Comparison of ENCODE assay signal across 1 cellular context in the genomic region with DNA sequence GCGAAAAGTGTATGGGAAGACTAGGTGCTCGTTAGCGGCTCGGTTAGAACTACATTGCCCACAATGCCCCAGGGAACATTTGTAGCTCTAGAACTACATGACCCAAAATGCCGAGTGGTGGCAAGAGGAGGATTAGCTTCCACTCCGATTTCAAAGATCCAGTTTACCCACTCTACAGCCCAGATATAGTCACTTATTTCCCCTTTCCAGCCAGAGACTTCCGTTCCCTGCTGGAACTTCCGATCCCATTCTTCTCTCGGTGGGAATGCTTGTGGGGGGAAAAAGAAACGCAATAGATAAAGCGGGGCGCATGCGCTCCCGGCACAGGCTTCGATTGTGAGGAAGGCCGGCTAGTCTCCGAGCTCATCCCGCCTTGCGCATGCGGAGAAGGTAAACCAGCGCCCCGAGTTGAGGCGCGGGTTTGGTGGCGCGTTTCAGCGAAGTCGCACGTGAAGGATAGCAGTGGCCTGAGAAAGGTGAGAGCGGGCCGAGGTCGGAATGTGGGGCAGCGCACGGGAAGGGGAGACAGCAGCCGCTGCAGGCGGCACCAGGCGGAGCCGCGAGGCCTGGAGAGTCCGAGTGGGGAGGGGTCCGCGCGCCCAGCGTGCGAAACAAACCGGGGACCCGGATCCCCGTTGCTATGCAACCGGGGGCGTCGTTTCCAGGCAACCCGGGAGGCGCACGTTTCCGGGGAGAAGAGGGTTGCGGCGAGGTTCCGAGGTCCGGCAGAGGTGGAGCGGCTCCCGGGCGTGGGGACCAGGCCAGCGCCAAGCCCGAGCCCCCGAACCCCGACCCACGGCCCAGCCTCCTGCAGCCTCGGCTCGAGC.
TF ChIP-seq lines count a peak whose summit lies in the region.

A gene with protein sequence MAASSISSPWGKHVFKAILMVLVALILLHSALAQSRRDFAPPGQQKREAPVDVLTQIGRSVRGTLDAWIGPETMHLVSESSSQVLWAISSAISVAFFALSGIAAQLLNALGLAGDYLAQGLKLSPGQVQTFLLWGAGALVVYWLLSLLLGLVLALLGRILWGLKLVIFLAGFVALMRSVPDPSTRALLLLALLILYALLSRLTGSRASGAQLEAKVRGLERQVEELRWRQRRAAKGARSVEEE (plus strand): TSS at position 366 of the 827 bp plus-strand sequence. CDS start 5,536 bp downstream, outside the sequence.

TF ChIP-seq in K562, 482 proteins besides CTCF, POLR2A, EP300 and RAD21 (continued from another document and continues in another):
- TF ChIP-seq, protein P1, sequence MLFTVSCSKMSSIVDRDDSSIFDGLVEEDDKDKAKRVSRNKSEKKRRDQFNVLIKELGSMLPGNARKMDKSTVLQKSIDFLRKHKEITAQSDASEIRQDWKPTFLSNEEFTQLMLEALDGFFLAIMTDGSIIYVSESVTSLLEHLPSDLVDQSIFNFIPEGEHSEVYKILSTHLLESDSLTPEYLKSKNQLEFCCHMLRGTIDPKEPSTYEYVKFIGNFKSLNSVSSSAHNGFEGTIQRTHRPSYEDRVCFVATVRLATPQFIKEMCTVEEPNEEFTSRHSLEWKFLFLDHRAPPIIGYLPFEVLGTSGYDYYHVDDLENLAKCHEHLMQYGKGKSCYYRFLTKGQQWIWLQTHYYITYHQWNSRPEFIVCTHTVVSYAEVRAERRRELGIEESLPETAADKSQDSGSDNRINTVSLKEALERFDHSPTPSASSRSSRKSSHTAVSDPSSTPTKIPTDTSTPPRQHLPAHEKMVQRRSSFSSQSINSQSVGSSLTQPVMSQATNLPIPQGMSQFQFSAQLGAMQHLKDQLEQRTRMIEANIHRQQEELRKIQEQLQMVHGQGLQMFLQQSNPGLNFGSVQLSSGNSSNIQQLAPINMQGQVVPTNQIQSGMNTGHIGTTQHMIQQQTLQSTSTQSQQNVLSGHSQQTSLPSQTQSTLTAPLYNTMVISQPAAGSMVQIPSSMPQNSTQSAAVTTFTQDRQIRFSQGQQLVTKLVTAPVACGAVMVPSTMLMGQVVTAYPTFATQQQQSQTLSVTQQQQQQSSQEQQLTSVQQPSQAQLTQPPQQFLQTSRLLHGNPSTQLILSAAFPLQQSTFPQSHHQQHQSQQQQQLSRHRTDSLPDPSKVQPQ (CRISPR knock-in tag; IDR thresholded peaks at IDR 0.05; ENCODE audit: borderline replicate concordance) = no peak
- TF ChIP-seq, protein P2, sequence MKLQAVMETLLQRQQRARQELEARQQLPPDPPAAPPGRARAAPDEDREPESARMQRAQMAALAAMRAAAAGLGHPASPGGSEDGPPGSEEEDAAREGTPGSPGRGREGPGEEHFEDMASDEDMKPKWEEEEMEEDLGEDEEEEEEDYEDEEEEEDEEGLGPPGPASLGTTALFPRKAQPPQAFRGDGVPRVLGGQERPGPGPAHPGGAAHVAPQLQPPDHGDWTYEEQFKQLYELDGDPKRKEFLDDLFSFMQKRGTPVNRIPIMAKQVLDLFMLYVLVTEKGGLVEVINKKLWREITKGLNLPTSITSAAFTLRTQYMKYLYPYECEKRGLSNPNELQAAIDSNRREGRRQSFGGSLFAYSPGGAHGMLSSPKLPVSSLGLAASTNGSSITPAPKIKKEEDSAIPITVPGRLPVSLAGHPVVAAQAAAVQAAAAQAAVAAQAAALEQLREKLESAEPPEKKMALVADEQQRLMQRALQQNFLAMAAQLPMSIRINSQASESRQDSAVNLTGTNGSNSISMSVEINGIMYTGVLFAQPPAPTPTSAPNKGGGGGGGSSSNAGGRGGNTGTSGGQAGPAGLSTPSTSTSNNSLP (IDR thresholded peaks at IDR 0.05; ENCODE audit: borderline replicate concordance, low read depth, low read length) = no peak
- TF ChIP-seq HMG20A (CRISPR knock-in tag; conservative IDR thresholded peaks at IDR 0.05) (no peak), ZNF583 (CRISPR knock-in tag; IDR thresholded peaks at IDR 0.05) (0 out of 2 replicates have a peak, but pooled peaks have one; percentile 22), RBM39 (optimal IDR thresholded peaks at IDR 0.05; ENCODE audit: low read depth, low read length) (no peak), SREBF1 (IDR thresholded peaks at IDR 0.05; ENCODE audit: borderline replicate concordance, low read depth, low read length) (no peak), POLR2B (IDR thresholded peaks at IDR 0.05; ENCODE audit: low read depth, partially characterized antibody) (peak; percentile 76), ZNF316 (IDR thresholded peaks at IDR 0.05) (no peak), ETV6 (IDR thresholded peaks at IDR 0.05; ENCODE audit: borderline replicate concordance in 1 of 2, low read depth in 2 of 2, low read length in 1 of 2) (no peak), ETV6 (CRISPR knock-in tag; IDR thresholded peaks at IDR 0.05; ENCODE audit: borderline replicate concordance) (no peak; the same call in 1 of the 2 replicates), GATA2 (CRISPR knock-in tag; IDR thresholded peaks at IDR 0.05) (peak; percentile 45; the same call in 1 of the 2 replicates), ARHGAP35 (IDR thresholded peaks at IDR 0.05; ENCODE audit: partially characterized antibody) (no peak), ZBED1 (IDR thresholded peaks at IDR 0.05) (no peak), NFE2 (IDR thresholded peaks at IDR 0.05; ENCODE audit: low read depth) (no peak), CBX3 (IDR thresholded peaks at IDR 0.05; ENCODE audit: borderline replicate concordance in 1 of 2, low read length in 2 of 2) (peak in 1 of 2 experiments; percentile 76; a peak in 1 of 3 replicates), OTX1 (CRISPR knock-in tag; IDR thresholded peaks at IDR 0.05) (peak; percentile 76; the same call in 1 of the 2 replicates), MAFK (IDR thresholded peaks at IDR 0.05; ENCODE audit: low read length) (no peak), ZBTB7A (IDR thresholded peaks at IDR 0.05; ENCODE audit: borderline replicate concordance, control insufficient read depth, low read depth, low read length) (peak; percentile 58), ZNF57 (CRISPR knock-in tag; IDR thresholded peaks at IDR 0.05) (no peak), FOSL1 (tag; conservative IDR thresholded peaks at IDR 0.05) (no peak), POLR3G (IDR thresholded peaks at IDR 0.05; ENCODE audit: extremely low read depth, insufficient read length, insufficient replicate concordance) (no peak), ELF2 (CRISPR knock-in tag; IDR thresholded peaks at IDR 0.05) (no peak), ZNF146 (CRISPR knock-in tag; IDR thresholded peaks at IDR 0.05; ENCODE audit: unreplicated experiment) (no peak), PCBP1 (IDR thresholded peaks at IDR 0.05; ENCODE audit: low read depth, low read length, poor library complexity, severe bottlenecking) (peak; percentile 85), TEAD1 (CRISPR knock-in tag; IDR thresholded peaks at IDR 0.05) (peak in 1 of 2 experiments; percentile 85; a peak in 3 of 4 replicates), ZNF134 (CRISPR knock-in tag; conservative IDR thresholded peaks at IDR 0.05) (no peak), DPF2 (IDR thresholded peaks at IDR 0.05) (peak; percentile 50; the same call in 1 of the 2 replicates), DIDO1 (tag; IDR thresholded peaks at IDR 0.05; ENCODE audit: low read depth) (peak; percentile 90), RCOR1 (IDR thresholded peaks at IDR 0.05; ENCODE audit: borderline replicate concordance in 1 of 2, low read depth in 2 of 2, low read length in 2 of 2) (no peak), ZKSCAN8 (CRISPR knock-in tag; IDR thresholded peaks at IDR 0.05) (peak; percentile 16; the same call in 1 of the 2 replicates), NFRKB (IDR thresholded peaks at IDR 0.05; ENCODE audit: low read depth) (0 out of 2 replicates have a peak, but pooled peaks have one; percentile 29), LARP7 (IDR thresholded peaks at IDR 0.05) (no peak)
- TF ChIP-seq, protein P3, sequence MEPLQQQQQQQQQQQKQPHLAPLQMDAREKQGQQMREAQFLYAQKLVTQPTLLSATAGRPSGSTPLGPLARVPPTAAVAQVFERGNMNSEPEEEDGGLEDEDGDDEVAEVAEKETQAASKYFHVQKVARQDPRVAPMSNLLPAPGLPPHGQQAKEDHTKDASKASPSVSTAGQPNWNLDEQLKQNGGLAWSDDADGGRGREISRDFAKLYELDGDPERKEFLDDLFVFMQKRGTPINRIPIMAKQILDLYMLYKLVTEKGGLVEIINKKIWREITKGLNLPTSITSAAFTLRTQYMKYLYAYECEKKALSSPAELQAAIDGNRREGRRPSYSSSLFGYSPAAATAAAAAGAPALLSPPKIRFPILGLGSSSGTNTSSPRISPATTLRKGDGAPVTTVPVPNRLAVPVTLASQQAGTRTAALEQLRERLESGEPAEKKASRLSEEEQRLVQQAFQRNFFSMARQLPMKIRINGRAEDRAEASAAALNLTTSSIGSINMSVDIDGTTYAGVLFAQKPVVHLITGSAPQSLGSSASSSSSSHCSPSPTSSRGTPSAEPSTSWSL (CRISPR knock-in tag; IDR thresholded peaks at IDR 0.05; ENCODE audit: borderline replicate concordance) = no peak
- TF ChIP-seq, protein P4, sequence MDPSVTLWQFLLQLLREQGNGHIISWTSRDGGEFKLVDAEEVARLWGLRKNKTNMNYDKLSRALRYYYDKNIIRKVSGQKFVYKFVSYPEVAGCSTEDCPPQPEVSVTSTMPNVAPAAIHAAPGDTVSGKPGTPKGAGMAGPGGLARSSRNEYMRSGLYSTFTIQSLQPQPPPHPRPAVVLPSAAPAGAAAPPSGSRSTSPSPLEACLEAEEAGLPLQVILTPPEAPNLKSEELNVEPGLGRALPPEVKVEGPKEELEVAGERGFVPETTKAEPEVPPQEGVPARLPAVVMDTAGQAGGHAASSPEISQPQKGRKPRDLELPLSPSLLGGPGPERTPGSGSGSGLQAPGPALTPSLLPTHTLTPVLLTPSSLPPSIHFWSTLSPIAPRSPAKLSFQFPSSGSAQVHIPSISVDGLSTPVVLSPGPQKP (CRISPR knock-in tag; IDR thresholded peaks at IDR 0.05) = no peak
- TF ChIP-seq, protein P5, sequence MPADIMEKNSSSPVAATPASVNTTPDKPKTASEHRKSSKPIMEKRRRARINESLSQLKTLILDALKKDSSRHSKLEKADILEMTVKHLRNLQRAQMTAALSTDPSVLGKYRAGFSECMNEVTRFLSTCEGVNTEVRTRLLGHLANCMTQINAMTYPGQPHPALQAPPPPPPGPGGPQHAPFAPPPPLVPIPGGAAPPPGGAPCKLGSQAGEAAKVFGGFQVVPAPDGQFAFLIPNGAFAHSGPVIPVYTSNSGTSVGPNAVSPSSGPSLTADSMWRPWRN (IDR thresholded peaks at IDR 0.05; ENCODE audit: low read depth) = no peak
- TF ChIP-seq, protein P6, sequence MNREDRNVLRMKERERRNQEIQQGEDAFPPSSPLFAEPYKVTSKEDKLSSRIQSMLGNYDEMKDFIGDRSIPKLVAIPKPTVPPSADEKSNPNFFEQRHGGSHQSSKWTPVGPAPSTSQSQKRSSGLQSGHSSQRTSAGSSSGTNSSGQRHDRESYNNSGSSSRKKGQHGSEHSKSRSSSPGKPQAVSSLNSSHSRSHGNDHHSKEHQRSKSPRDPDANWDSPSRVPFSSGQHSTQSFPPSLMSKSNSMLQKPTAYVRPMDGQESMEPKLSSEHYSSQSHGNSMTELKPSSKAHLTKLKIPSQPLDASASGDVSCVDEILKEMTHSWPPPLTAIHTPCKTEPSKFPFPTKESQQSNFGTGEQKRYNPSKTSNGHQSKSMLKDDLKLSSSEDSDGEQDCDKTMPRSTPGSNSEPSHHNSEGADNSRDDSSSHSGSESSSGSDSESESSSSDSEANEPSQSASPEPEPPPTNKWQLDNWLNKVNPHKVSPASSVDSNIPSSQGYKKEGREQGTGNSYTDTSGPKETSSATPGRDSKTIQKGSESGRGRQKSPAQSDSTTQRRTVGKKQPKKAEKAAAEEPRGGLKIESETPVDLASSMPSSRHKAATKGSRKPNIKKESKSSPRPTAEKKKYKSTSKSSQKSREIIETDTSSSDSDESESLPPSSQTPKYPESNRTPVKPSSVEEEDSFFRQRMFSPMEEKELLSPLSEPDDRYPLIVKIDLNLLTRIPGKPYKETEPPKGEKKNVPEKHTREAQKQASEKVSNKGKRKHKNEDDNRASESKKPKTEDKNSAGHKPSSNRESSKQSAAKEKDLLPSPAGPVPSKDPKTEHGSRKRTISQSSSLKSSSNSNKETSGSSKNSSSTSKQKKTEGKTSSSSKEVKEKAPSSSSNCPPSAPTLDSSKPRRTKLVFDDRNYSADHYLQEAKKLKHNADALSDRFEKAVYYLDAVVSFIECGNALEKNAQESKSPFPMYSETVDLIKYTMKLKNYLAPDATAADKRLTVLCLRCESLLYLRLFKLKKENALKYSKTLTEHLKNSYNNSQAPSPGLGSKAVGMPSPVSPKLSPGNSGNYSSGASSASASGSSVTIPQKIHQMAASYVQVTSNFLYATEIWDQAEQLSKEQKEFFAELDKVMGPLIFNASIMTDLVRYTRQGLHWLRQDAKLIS (CRISPR knock-in tag; IDR thresholded peaks at IDR 0.05) = 0 out of 2 replicates have a peak, but pooled peaks have one; percentile 73
- TF ChIP-seq, protein P7, sequence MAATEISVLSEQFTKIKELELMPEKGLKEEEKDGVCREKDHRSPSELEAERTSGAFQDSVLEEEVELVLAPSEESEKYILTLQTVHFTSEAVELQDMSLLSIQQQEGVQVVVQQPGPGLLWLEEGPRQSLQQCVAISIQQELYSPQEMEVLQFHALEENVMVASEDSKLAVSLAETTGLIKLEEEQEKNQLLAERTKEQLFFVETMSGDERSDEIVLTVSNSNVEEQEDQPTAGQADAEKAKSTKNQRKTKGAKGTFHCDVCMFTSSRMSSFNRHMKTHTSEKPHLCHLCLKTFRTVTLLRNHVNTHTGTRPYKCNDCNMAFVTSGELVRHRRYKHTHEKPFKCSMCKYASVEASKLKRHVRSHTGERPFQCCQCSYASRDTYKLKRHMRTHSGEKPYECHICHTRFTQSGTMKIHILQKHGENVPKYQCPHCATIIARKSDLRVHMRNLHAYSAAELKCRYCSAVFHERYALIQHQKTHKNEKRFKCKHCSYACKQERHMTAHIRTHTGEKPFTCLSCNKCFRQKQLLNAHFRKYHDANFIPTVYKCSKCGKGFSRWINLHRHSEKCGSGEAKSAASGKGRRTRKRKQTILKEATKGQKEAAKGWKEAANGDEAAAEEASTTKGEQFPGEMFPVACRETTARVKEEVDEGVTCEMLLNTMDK (IDR thresholded peaks at IDR 0.05; ENCODE audit: borderline replicate concordance, insufficient read depth, low read depth, low read length, poor library complexity, severe bottlenecking) = no peak
- TF ChIP-seq, protein P8, sequence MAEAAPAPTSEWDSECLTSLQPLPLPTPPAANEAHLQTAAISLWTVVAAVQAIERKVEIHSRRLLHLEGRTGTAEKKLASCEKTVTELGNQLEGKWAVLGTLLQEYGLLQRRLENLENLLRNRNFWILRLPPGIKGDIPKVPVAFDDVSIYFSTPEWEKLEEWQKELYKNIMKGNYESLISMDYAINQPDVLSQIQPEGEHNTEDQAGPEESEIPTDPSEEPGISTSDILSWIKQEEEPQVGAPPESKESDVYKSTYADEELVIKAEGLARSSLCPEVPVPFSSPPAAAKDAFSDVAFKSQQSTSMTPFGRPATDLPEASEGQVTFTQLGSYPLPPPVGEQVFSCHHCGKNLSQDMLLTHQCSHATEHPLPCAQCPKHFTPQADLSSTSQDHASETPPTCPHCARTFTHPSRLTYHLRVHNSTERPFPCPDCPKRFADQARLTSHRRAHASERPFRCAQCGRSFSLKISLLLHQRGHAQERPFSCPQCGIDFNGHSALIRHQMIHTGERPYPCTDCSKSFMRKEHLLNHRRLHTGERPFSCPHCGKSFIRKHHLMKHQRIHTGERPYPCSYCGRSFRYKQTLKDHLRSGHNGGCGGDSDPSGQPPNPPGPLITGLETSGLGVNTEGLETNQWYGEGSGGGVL (CRISPR knock-in tag; IDR thresholded peaks at IDR 0.05) = no peak
